ENCODE assay signal across 28 cellular contexts in the genomic region with DNA sequence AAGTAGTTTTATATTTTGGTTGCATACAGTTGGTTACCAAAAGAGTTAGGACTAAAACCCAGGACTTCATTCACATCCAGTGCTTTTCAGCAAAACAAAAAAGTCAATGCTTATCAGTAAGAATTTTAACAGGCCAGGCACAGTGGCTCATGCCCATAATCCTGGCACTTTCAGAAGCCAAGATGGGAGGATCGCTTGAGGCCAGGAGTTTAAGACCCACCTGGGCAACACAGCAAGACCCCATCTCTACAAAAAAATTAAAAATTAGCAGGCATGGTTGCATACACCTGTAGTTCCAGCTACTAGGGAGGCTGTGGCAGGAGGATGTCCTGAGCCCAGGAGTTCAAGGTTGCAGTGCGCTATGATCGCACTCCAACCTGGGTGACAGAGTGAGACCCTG.
"Had no signal": no experiment of that assay in that cellular context is flagged by ENCODE, and none has a peak within 500 bp of the region (broad histone marks: within the 10 kb centered on the region; RNA-seq: fewer than 3 reads in every experiment).

No MANE protein-coding gene starts in this region.

- ATAC-seq: psoas muscle; right cardiac atrium; right lobe of liver; stimulated activated naive B cell treated with anti-CD40 and anti-IgM and Interleukin-4, amounts not matched to agents 10 μg/mL and 1 μg/mL and 100 μg/mL, for 72 hours; upper lobe of right lung had no signal

- H3K9ac ChIP-seq: neural progenitor cell, parathyroid adenoma had no signal

- H3K27me3 Mint-ChIP-seq: progenitor cell of endocrine pancreas; stimulated activated naive B cell treated with anti-CD40 and anti-IgM and Interleukin-4, amounts not matched to agents 10 μg/mL and 1 μg/mL and 100 μg/mL, for 72 hours; stimulated activated naive CD8-positive, alpha-beta T cell treated with anti-CD3 and anti-CD28 coated beads, Interleukin-15, Interleukin-2, amounts not matched to agents 100 ng/mL and 50 ng/mL, for 24 hours; type B pancreatic cell had no signal

- H3K4me1 ChIP-seq: neural progenitor cell, parathyroid adenoma, psoas muscle, right lobe of liver, upper lobe of right lung had no signal

- H3K27ac Mint-ChIP-seq: nephron; neural progenitor cell; progenitor cell of endocrine pancreas; stimulated activated naive B cell treated with anti-CD40 and anti-IgM and Interleukin-4, amounts not matched to agents 10 μg/mL and 1 μg/mL and 100 μg/mL, for 72 hours; type B pancreatic cell had no signal

- H3K9me3 ChIP-seq: ovary, psoas muscle, right lobe of liver, thoracic aorta, thyroid gland, upper lobe of right lung, vagina had no signal

- H3K9me3 Mint-ChIP-seq: natural killer cell; stimulated activated effector memory CD8-positive, alpha-beta T cell treated with anti-CD3 and anti-CD28 coated beads, Interleukin-12 subunit alpha, Interleukin-12 subunit beta, amount 100 ng/mL, for 72 hours; type B pancreatic cell had no signal

- H3K4me2 ChIP-seq: neural progenitor cell had no signal

- H3K27ac ChIP-seq: neural progenitor cell, ovary, parathyroid adenoma, psoas muscle, right lobe of liver, sigmoid colon, stomach, thoracic aorta, thyroid gland, tibial nerve, upper lobe of right lung, vagina had no signal

- H3K4me3 Mint-ChIP-seq: nephron; neural progenitor cell; stimulated activated naive B cell treated with anti-CD40 and anti-IgM and Interleukin-4, amounts not matched to agents 10 μg/mL and 1 μg/mL and 100 μg/mL, for 72 hours; stimulated activated naive CD8-positive, alpha-beta T cell treated with anti-CD3 and anti-CD28 coated beads, Interleukin-15, Interleukin-2, amounts not matched to agents 100 ng/mL and 50 ng/mL, for 24 hours; type B pancreatic cell had no signal

- DNase-seq: natural killer cell; occipital lobe; ovary; posterior cingulate gyrus; psoas muscle; right cardiac atrium; right lobe of liver; sigmoid colon; small intestine; stimulated activated CD4-positive, alpha-beta T cell treated with anti-CD3 and anti-CD28 coated beads, Interleukin-15, amount 100 ng/mL, for 24 hours; stimulated activated CD4-positive, alpha-beta T cell treated with anti-CD3 and anti-CD28 coated beads, Interleukin-2, amount 100 ng/mL, for 24 hours; stimulated activated CD4-positive, alpha-beta T cell treated with anti-CD3 and anti-CD28 coated beads, Interleukin-2, amount 100 ng/mL, for 48 hours; stimulated activated CD4-positive, alpha-beta T cell treated with anti-CD3 and anti-CD28 coated beads, Interleukin-4, amount 100 ng/mL, for 24 hours; stimulated activated naive B cell treated with anti-CD40 and anti-IgM and Interleukin-4, amounts not matched to agents 10 μg/mL and 1 μg/mL and 100 μg/mL, for 72 hours; stimulated activated naive CD4-positive, alpha-beta T cell treated with Interleukin-2 at 50 U/mL for 16 hours; stomach; thyroid gland; upper lobe of right lung had no signal

- H3K4me3 ChIP-seq: neural progenitor cell, ovary, psoas muscle, right lobe of liver, sigmoid colon, stomach, thoracic aorta, thyroid gland, tibial nerve, upper lobe of right lung, vagina had no signal

- H3K27me3 ChIP-seq: neural progenitor cell, ovary, right lobe of liver, sigmoid colon, stomach, thyroid gland, tibial nerve, upper lobe of right lung, vagina had no signal

- H3K36me3 Mint-ChIP-seq: natural killer cell had no signal

- H3K4me1 Mint-ChIP-seq: nephron, neural progenitor cell had no signal

- H3K36me3 ChIP-seq: neural progenitor cell, ovary, right lobe of liver, thoracic aorta, thyroid gland, upper lobe of right lung, vagina had no signal

- H2AFZ ChIP-seq: neural progenitor cell, parathyroid adenoma had no signal
